In the genomic region with DNA sequence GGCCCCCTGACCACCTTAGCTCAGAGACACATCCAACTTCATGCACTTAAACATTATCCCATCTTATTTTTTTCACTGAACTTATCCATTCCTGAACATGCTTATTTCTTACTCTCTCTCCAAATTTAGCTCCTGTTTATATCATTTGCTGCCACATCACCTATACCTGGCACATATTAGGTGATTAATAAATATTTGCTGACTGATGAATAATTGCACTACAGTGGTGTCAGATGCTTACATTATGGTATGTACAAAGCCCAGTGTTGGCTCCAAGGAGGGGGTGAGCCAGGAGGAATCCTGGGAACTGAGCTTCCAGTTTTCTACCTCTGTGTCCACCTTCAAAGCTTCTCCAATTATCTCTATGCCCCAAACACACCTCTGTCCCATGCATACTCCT, we compare ENCODE assay signal across 33 cellular contexts.
"Had no signal": no experiment of that assay in that cellular context is flagged by ENCODE, and none has a peak within 500 bp of the region (broad histone marks: within the 10 kb centered on the region; RNA-seq: fewer than 3 reads in every experiment).

No MANE protein-coding gene starts in this region.

- H3K4me1 Mint-ChIP-seq: activated CD4-positive, alpha-beta T cell treated with anti-CD3 and anti-CD28 coated beads for 36 hours; activated CD4-positive, alpha-beta T cell treated with anti-CD3 and anti-CD28 coated beads, Interleukin-2, amount 10 ng/mL, durations not matched to agents 24 days and 14 days; activated CD8-positive, alpha-beta memory T cell treated with anti-CD3 and anti-CD28 coated beads, Interleukin-2, amount 10 ng/mL, durations not matched to agents 7 days and 5 days; activated naive CD4-positive, alpha-beta T cell treated with anti-CD3 and anti-CD28 coated beads, Interleukin-2, amount 50 U/mL, for 24 hours; activated naive CD8-positive, alpha-beta T cell treated with anti-CD3 and anti-CD28 coated beads for 36 hours; activated naive CD8-positive, alpha-beta T cell treated with anti-CD3 and anti-CD28 coated beads, Interleukin-2, amount 50 U/mL, for 24 hours; central memory CD8-positive, alpha-beta T cell had no signal

- H3K4me3 ChIP-seq: adrenal gland, body of pancreas, coronary artery, dorsolateral prefrontal cortex, esophagus muscularis mucosa, gastrocnemius medialis, heart left ventricle had no signal

- H3K4me1 ChIP-seq: gastrocnemius medialis had no signal

- H3K27me3 ChIP-seq: adrenal gland, body of pancreas, dorsolateral prefrontal cortex, esophagus muscularis mucosa, foreskin keratinocyte, gastrocnemius medialis, heart left ventricle had no signal

- H3K4me3 Mint-ChIP-seq: activated CD4-positive, alpha-beta memory T cell treated with anti-CD3 and anti-CD28 coated beads for 36 hours; activated CD4-positive, alpha-beta T cell treated with anti-CD3 and anti-CD28 coated beads for 36 hours; activated CD4-positive, alpha-beta T cell treated with anti-CD3 and anti-CD28 coated beads, Interleukin-2, amount 10 ng/mL, durations not matched to agents 24 days and 14 days; activated CD8-positive, alpha-beta memory T cell treated with anti-CD3 and anti-CD28 coated beads, Interleukin-2, amount 10 ng/mL, durations not matched to agents 7 days and 5 days; activated CD8-positive, alpha-beta T cell treated with anti-CD3 and anti-CD28 coated beads, Interleukin-2, amount 10 ng/mL, durations not matched to agents 7 days and 5 days; activated naive CD4-positive, alpha-beta T cell treated with anti-CD3 and anti-CD28 coated beads for 36 hours; activated naive CD4-positive, alpha-beta T cell treated with anti-CD3 and anti-CD28 coated beads, Interleukin-2, amount 50 U/mL, for 24 hours; activated naive CD8-positive, alpha-beta T cell treated with anti-CD3 and anti-CD28 coated beads for 36 hours; activated naive CD8-positive, alpha-beta T cell treated with anti-CD3 and anti-CD28 coated beads, Interleukin-2, amount 50 U/mL, for 24 hours; activated T-helper 1 cell treated with anti-CD3 and anti-CD28 coated beads, Interleukin-12 subunit alpha, Interleukin-12 subunit beta, Interleukin-2, Interleukin-4 antibody, amounts not matched to agents 30 ng/mL and 10 ng/mL and 1 ng/mL, durations not matched to agents 14 hours and 24 hours and 36 hours; central memory CD8-positive, alpha-beta T cell; dendritic cell treated with granulocyte-macrophage colony-stimulating factor and Interleukin-4, amounts not matched to agents 40 ng/mL and 50 ng/mL, for 4 days had no signal

- H3K27me3 Mint-ChIP-seq: activated CD4-positive, alpha-beta memory T cell treated with anti-CD3 and anti-CD28 coated beads for 36 hours; activated CD4-positive, alpha-beta T cell treated with anti-CD3 and anti-CD28 coated beads for 36 hours; activated CD4-positive, alpha-beta T cell treated with anti-CD3 and anti-CD28 coated beads, Interleukin-2, amount 10 ng/mL, durations not matched to agents 24 days and 14 days; activated naive CD8-positive, alpha-beta T cell treated with anti-CD3 and anti-CD28 coated beads for 36 hours; activated naive CD8-positive, alpha-beta T cell treated with anti-CD3 and anti-CD28 coated beads, Interleukin-2, amount 50 U/mL, for 24 hours; central memory CD8-positive, alpha-beta T cell; dendritic cell treated with granulocyte-macrophage colony-stimulating factor and Interleukin-4, amounts not matched to agents 40 ng/mL and 50 ng/mL, for 4 days had no signal

- DNase-seq: activated CD4-positive, alpha-beta memory T cell treated with anti-CD3 and anti-CD28 coated beads for 36 hours; activated CD4-positive, alpha-beta T cell treated with anti-CD3 and anti-CD28 coated beads for 36 hours; activated CD4-positive, alpha-beta T cell treated with anti-CD3 and anti-CD28 coated beads, Interleukin-2, amount 10 ng/mL, durations not matched to agents 24 days and 14 days; activated CD4-positive, CD25-positive, alpha-beta regulatory T cell; activated CD4-positive, CD25-positive, alpha-beta regulatory T cell treated with anti-CD3 and anti-CD28 coated beads, Interleukin-2, amount 50 U/mL, for 72 hours; activated CD8-positive, alpha-beta memory T cell treated with anti-CD3 and anti-CD28 coated beads, Interleukin-2, amount 10 ng/mL, durations not matched to agents 7 days and 5 days; activated CD8-positive, alpha-beta memory T cell treated with anti-CD3 and anti-CD28 coated beads, Interleukin-2, amount 50 U/mL, for 4 hours; activated CD8-positive, alpha-beta T cell treated with anti-CD3 and anti-CD28 coated beads, Interleukin-2, amount 10 ng/mL, durations not matched to agents 7 days and 5 days; activated effector memory CD4-positive, alpha-beta T cell treated with anti-CD3 and anti-CD28 coated beads, Interleukin-2, amount 50 U/mL, for 16 hours; activated naive CD4-positive, alpha-beta T cell treated with anti-CD3 and anti-CD28 coated beads for 36 hours; activated naive CD8-positive, alpha-beta T cell treated with anti-CD3 and anti-CD28 coated beads for 36 hours; activated naive CD8-positive, alpha-beta T cell treated with anti-CD3 and anti-CD28 coated beads, Interleukin-2, amount 50 U/mL, for 24 hours; activated T-cell treated with anti-CD3 and anti-CD28 coated beads, Interleukin-2, amount 50 U/mL, for 1 hour; activated T-cell treated with anti-CD3 and anti-CD28 coated beads, Interleukin-2, amount 50 U/mL, for 48 hours; adrenal gland; amygdala; aorta; body of pancreas; dorsolateral prefrontal cortex; effector memory CD4-positive, alpha-beta T cell; erythroblast; foreskin keratinocyte; gastrocnemius medialis; glutamatergic neuron; heart left ventricle; T-helper 2 cell had no signal

- H3K27ac Mint-ChIP-seq: activated CD4-positive, alpha-beta memory T cell treated with anti-CD3 and anti-CD28 coated beads for 36 hours; activated CD4-positive, alpha-beta T cell treated with anti-CD3 and anti-CD28 coated beads for 36 hours; activated CD4-positive, alpha-beta T cell treated with anti-CD3 and anti-CD28 coated beads, Interleukin-2, amount 10 ng/mL, durations not matched to agents 24 days and 14 days; activated CD8-positive, alpha-beta memory T cell treated with anti-CD3 and anti-CD28 coated beads, Interleukin-2, amount 10 ng/mL, durations not matched to agents 7 days and 5 days; activated CD8-positive, alpha-beta T cell treated with anti-CD3 and anti-CD28 coated beads, Interleukin-2, amount 10 ng/mL, durations not matched to agents 7 days and 5 days; activated naive CD4-positive, alpha-beta T cell treated with anti-CD3 and anti-CD28 coated beads for 36 hours; activated naive CD4-positive, alpha-beta T cell treated with anti-CD3 and anti-CD28 coated beads, Interleukin-2, amount 50 U/mL, for 24 hours; activated naive CD8-positive, alpha-beta T cell treated with anti-CD3 and anti-CD28 coated beads for 36 hours; activated naive CD8-positive, alpha-beta T cell treated with anti-CD3 and anti-CD28 coated beads, Interleukin-2, amount 50 U/mL, for 24 hours; activated T-helper 1 cell treated with anti-CD3 and anti-CD28 coated beads, Interleukin-12 subunit alpha, Interleukin-12 subunit beta, Interleukin-2, Interleukin-4 antibody, amounts not matched to agents 30 ng/mL and 10 ng/mL and 1 ng/mL, durations not matched to agents 14 hours and 24 hours and 36 hours; activated T-helper 2 cell treated with anti-CD3 and anti-CD28 coated beads, Interferon-gamma antibody, Interleukin-2, Interleukin-4, amounts not matched to agents 10 μg/mL and 5 μg/mL and 100 μg/mL, durations not matched to agents 14 hours and 24 hours and 36 hours; dendritic cell treated with granulocyte-macrophage colony-stimulating factor and Interleukin-4, amounts not matched to agents 40 ng/mL and 50 ng/mL, for 4 days had no signal

- H3K27ac ChIP-seq: adrenal gland, body of pancreas, coronary artery, dorsolateral prefrontal cortex, esophagus muscularis mucosa, foreskin keratinocyte, gastrocnemius medialis, heart left ventricle had no signal

- H3K36me3 ChIP-seq: adrenal gland, esophagus muscularis mucosa, gastrocnemius medialis, heart left ventricle had no signal

- H3K9me3 Mint-ChIP-seq: activated CD4-positive, alpha-beta memory T cell treated with anti-CD3 and anti-CD28 coated beads for 36 hours; activated CD4-positive, alpha-beta T cell treated with anti-CD3 and anti-CD28 coated beads, Interleukin-2, amount 10 ng/mL, durations not matched to agents 24 days and 14 days; activated naive CD4-positive, alpha-beta T cell treated with anti-CD3 and anti-CD28 coated beads for 36 hours; activated naive CD4-positive, alpha-beta T cell treated with anti-CD3 and anti-CD28 coated beads, Interleukin-2, amount 50 U/mL, for 24 hours; activated naive CD8-positive, alpha-beta T cell treated with anti-CD3 and anti-CD28 coated beads for 36 hours; activated naive CD8-positive, alpha-beta T cell treated with anti-CD3 and anti-CD28 coated beads, Interleukin-2, amount 50 U/mL, for 24 hours; activated T-helper 1 cell treated with anti-CD3 and anti-CD28 coated beads, Interleukin-12 subunit alpha, Interleukin-12 subunit beta, Interleukin-2, Interleukin-4 antibody, amounts not matched to agents 30 ng/mL and 10 ng/mL and 1 ng/mL, durations not matched to agents 14 hours and 24 hours and 36 hours; activated T-helper 2 cell treated with anti-CD3 and anti-CD28 coated beads, Interferon-gamma antibody, Interleukin-2, Interleukin-4, amounts not matched to agents 10 μg/mL and 5 μg/mL and 100 μg/mL, durations not matched to agents 14 hours and 24 hours and 36 hours; central memory CD8-positive, alpha-beta T cell; dendritic cell treated with granulocyte-macrophage colony-stimulating factor and Interleukin-4, amounts not matched to agents 40 ng/mL and 50 ng/mL, for 4 days had no signal

- ATAC-seq: activated CD4-positive, alpha-beta T cell treated with anti-CD3 and anti-CD28 coated beads for 36 hours; activated CD8-positive, alpha-beta memory T cell treated with anti-CD3 and anti-CD28 coated beads, Interleukin-2, amount 10 ng/mL, durations not matched to agents 7 days and 5 days; activated CD8-positive, alpha-beta T cell treated with anti-CD3 and anti-CD28 coated beads, Interleukin-2, amount 10 ng/mL, durations not matched to agents 7 days and 5 days; activated naive CD8-positive, alpha-beta T cell treated with anti-CD3 and anti-CD28 coated beads, Interleukin-2, amount 50 U/mL, for 24 hours; body of pancreas; foreskin keratinocyte; gastrocnemius medialis; heart left ventricle had no signal

- H3K36me3 Mint-ChIP-seq: activated CD4-positive, alpha-beta memory T cell treated with anti-CD3 and anti-CD28 coated beads for 36 hours; activated CD8-positive, alpha-beta memory T cell treated with anti-CD3 and anti-CD28 coated beads, Interleukin-2, amount 10 ng/mL, durations not matched to agents 7 days and 5 days; activated naive CD4-positive, alpha-beta T cell treated with anti-CD3 and anti-CD28 coated beads, Interleukin-2, amount 50 U/mL, for 24 hours; activated naive CD8-positive, alpha-beta T cell treated with anti-CD3 and anti-CD28 coated beads for 36 hours had no signal

- H3K9me3 ChIP-seq: adrenal gland, body of pancreas, esophagus muscularis mucosa, gastrocnemius medialis, heart left ventricle had no signal
